In the genomic region with DNA sequence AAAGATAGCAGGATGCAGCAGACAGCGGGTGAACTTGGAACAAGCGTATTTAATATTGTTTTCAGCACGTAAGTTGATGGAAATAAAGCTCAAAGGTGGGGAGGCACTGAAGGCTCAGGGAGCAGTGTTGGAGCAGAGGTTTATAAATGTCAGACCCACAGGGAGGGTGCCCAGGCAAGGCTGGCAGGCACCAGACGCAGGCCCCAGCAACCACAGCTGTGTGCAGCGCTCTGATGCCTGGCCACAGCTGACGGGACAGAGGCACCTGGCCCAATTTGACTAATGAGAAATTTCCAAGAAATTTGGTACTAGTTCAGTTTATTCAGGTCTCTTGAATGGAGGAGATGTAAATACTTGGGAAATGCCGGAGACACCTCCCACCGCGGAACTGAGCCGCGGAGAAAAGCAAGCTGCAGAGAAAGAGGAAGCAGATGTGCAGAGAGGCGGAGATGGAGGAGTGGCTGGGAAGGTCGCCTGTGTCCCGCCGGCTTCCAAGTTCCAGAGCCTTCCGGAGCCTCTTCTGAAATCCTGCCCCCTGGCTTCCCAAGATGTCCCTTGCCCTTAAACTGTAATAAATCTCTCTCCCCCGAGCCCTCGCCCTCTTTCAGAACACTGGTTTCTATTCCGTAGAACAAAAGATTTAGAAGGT, we compare ENCODE assay signal across 9 cellular contexts. TPM values are rescaled to one million over a fixed set of nuclear protein-coding genes. Genes with fewer than 3 reads are reported as not detected.
A peak's percentile ranks its signal among the peaks of the same experiment; 100 is the strongest.
DNase-seq lines count a peak whose midpoint lies in the region; ATAC-seq and TF ChIP-seq lines count a peak whose summit lies in the region.
"Had no signal": no experiment of that assay in that cellular context is flagged by ENCODE, and none has a peak within 500 bp of the region (broad histone marks: within the 10 kb centered on the region; RNA-seq: fewer than 3 reads in every experiment).

No MANE protein-coding gene starts in this region.

- no peaks in the 10 kb centered on the region for H3K4me1 ChIP-seq in right cardiac atrium (ENCODE audit: control insufficient read depth, insufficient read depth, low read length)
- H3K4me1 ChIP-seq in gastrocnemius medialis = no peaks in the 10 kb centered on the region
- H3K4me1 ChIP-seq: SJSA1 had no signal

- peak overlapping the region; percentile 11 to 66 (median 19) for H3K4me3 Mint-ChIP-seq in T-cell

- 23% methylated on average over 19 of the region's 19 CpGs for WGBS in right cardiac atrium

- H3K4me3 ChIP-seq in right cardiac atrium (ENCODE audit: low read length) = peak overlapping the region; percentile 39
- H3K4me3 ChIP-seq in gastrocnemius medialis = peak overlapping the region; percentile 17 to 28 (median 23)
- H3K4me3 ChIP-seq: SJSA1 had no signal

- no peaks in the 10 kb centered on the region for H3K9me3 ChIP-seq in right cardiac atrium (ENCODE audit: control insufficient read depth, low read length)
- no peaks in the 10 kb centered on the region for H3K9me3 ChIP-seq in gastrocnemius medialis
- H3K9me3 ChIP-seq: SJSA1 had no signal

- POLR2A ChIA-PET in T-cell (lab: Charles Lee) = no interaction called here

- TF ChIP-seq CTCF in gastrocnemius medialis (IDR thresholded peaks at IDR 0.05 in 4 of 5, conservative IDR thresholded peaks at IDR 0.05 in 1 of 5) = no peak

- no peak for TF ChIP-seq POLR2A in gastrocnemius medialis (IDR thresholded peaks at IDR 0.05)

- no peaks in the 10 kb centered on the region for H3K27me3 ChIP-seq in right cardiac atrium (ENCODE audit: control insufficient read depth, insufficient read depth)
- peaks cover 0 to 11% (median 0%) of the 10 kb centered on the region in 3 donors for H3K27me3 ChIP-seq in gastrocnemius medialis
- H3K27me3 ChIP-seq: SJSA1 had no signal

- DNase-seq in NCI-H510A treated with DMSO at 0.1 percent for 48 hours (lab: John Stamatoyannopoulos, UW) = peak; percentile 11
- no peak for DNase-seq in NCI-H510A (lab: John Stamatoyannopoulos, UW)
- peak in 1 of 34 experiments; percentile 1 for DNase-seq in T-cell
- DNase-seq in right cardiac atrium = peak; percentile 57 to 79 (median 73)
- peak in 1 of 2 donors; percentile 17 for DNase-seq in gastrocnemius medialis
- DNase-seq in NCI-H146 (lab: John Stamatoyannopoulos, UW) = no peak
- DNase-seq in HCEC 1CT = no peak
- no peak for DNase-seq in occipital lobe (lab: John Stamatoyannopoulos, UW)

- no peak overlapping the region for H3K27ac Mint-ChIP-seq in T-cell

- H3K27me3 Mint-ChIP-seq in T-cell = peaks cover 13 to 16% of the 10 kb centered on the region in 2 donors

- H3K9me3 Mint-ChIP-seq in T-cell = no peaks in the 10 kb centered on the region

- H3K27ac ChIP-seq in right cardiac atrium (ENCODE audit: low read length) (no peak overlapping the region), gastrocnemius medialis (no peak overlapping the region)
- H3K27ac ChIP-seq: SJSA1 had no signal

- H3K36me3 Mint-ChIP-seq in T-cell = no peaks in the 10 kb centered on the region

- H3K36me3 ChIP-seq in gastrocnemius medialis = no peaks in the 10 kb centered on the region
- H3K36me3 ChIP-seq: SJSA1 had no signal

- in situ Hi-C loops in gastrocnemius medialis (cut with MboI; ENCODE audit: low sequenced_read_pairs in 4 of 4) = no loop called here

- CTCF ChIA-PET in T-cell (lab: Charles Lee) = interaction anchor here in 1 of 2 donors (1.0 kb wide), 1 partner anchor 181 kb away, joined by 3 read pairs; no protein-coding TSS in a partner anchor

- intact Hi-C loops in right cardiac atrium (cut with DNase I) (no loop called here), gastrocnemius medialis (cut with DNase I; ENCODE audit: low total_unique reads) (no loop called here)

- peaks cover 10 to 11% (median 10%) of the 10 kb centered on the region in 3 donors for H3K4me1 Mint-ChIP-seq in T-cell

- ATAC-seq in T-cell (replicated peaks in 1 of 4) (no peak), right cardiac atrium (peak; percentile 82 to 83), gastrocnemius medialis (no peak)

RNA-seq across cellular contexts. Expression of gene PLXNA4, which starts 38.3 kb away (rescaled TPM):
- total RNA-seq in T-cell = 1 to 10 TPM; 1.5 to 8.3 (median 4.8) TPM
- total RNA-seq in right cardiac atrium = 10 to 100 TPM; 12.2 to 19.3 (median 17.2) TPM
- 5.7 TPM for polyA plus RNA-seq in right cardiac atrium
- total RNA-seq in gastrocnemius medialis = under 1 TPM; 0.31 to 0.66 (median 0.43) TPM
- total RNA-seq in occipital lobe = 103 TPM
- total RNA-seq: SJSA1 had no signal

Comparison
In these comparisons a context has a peak if more than half of its experiments do, and no peak if none do; other contexts are left out.
1. DNase-seq: peak in NCI-H510A treated with DMSO at 0.1 percent for 48 hours (single experiment) and right cardiac atrium (3 of 3); none in NCI-H510A (single experiment), NCI-H146 (single experiment), HCEC 1CT (single experiment) and occipital lobe (single experiment).
2. ATAC-seq: peak in right cardiac atrium (2 of 2); none in T-cell (0 of 4) and gastrocnemius medialis (0 of 2).